In genomic region chr2:36556847-36557246, GRCh38 we compare ENCODE assay signal across 15 cellular contexts. TPM values are rescaled to one million over a fixed set of nuclear protein-coding genes. Genes with fewer than 3 reads are reported as not detected.
DNase-seq lines count a peak whose midpoint lies in the region; ATAC-seq and TF ChIP-seq lines count a peak whose summit lies in the region.
"Had no signal": no experiment of that assay in that cellular context is flagged by ENCODE, and none has a peak within 500 bp of the region (broad histone marks: within the 10 kb centered on the region; RNA-seq: fewer than 3 reads in every experiment).

No MANE protein-coding gene starts in this region.

- H3K4me3 ChIP-seq in AG10803 (ENCODE audit: low read length) (no peak overlapping the region), Panc1 (ENCODE audit: low read depth in 2 of 2, low read length in 2 of 2) (no peak overlapping the region), gastrocnemius medialis (no peak overlapping the region)
- H3K4me3 ChIP-seq: BLaER1 treated with 17β-estradiol and CSF1 and Interleukin-3, amounts not matched to agents 10 nM and 100 nM; right lobe of liver had no signal

- TF ChIP-seq POLR2A in gastrocnemius medialis (IDR thresholded peaks at IDR 0.05) = no peak

- POLR2A ChIA-PET in Panc1 (lab: Charles Lee) = interaction anchor here (0.7 kb wide), 1 partner anchor 41 kb away, joined by 3 read pairs; the partner anchor contains the start of gene FEZ2

- H3K36me3 ChIP-seq in Panc1 (ENCODE audit: control insufficient read depth, insufficient read depth, low read length) = peaks cover 22% of the 10 kb centered on the region; the same call in 1 of the 2 replicates
- H3K36me3 ChIP-seq in gastrocnemius medialis = peaks cover 0 to 23% of the 10 kb centered on the region in 2 donors

- in situ Hi-C loops in Panc1 (cut with HindIII; ENCODE audit: low pct_unique_long_range_greater_than_20kb, low sequenced_read_pairs) = no loop called here
- in situ Hi-C loops in gastrocnemius medialis (cut with MboI; ENCODE audit: low sequenced_read_pairs in 4 of 4) = no loop called here

- peaks cover 96% of the 10 kb centered on the region for H3K4me1 ChIP-seq in Panc1 (ENCODE audit: control insufficient read depth, insufficient read depth, low read length)
- H3K4me1 ChIP-seq in gastrocnemius medialis = peaks cover 8 to 9% of the 10 kb centered on the region in 2 donors
- H3K4me1 ChIP-seq: right lobe of liver had no signal

- DNase-seq in AG10803 (ENCODE audit: low read depth) (peak; percentile 86), Panc1 (ENCODE audit: low read depth, low spot score) (no peak), dermis blood vessel endothelial cell (peak; percentile 20), gastrocnemius medialis (no peak), DMS 273 treated with DMSO at 0.1 percent for 48 hours (lab: John Stamatoyannopoulos, UW) (no peak), HUDEP-2 (lab: John Stamatoyannopoulos, UW; ENCODE audit: unreplicated experiment in 76 of 76) (no peak)
- DNase-seq: activated T-cell treated with anti-CD3 and anti-CD28 coated beads, Interleukin-2, amount 50 U/mL, for 72 hours; left ventricle myocardium superior; nucleus accumbens; right lobe of liver; Right ventricle myocardium superior; T-helper 2 cell had no signal

- H3K27ac ChIP-seq in Panc1 (ENCODE audit: low read length) (peak overlapping the region; percentile 99), gastrocnemius medialis (peak overlapping the region in 3 of 4 donors; percentile 4 to 6 (median 4))
- H3K27ac ChIP-seq: right lobe of liver had no signal

- H3K9me3 ChIP-seq in Panc1 (ENCODE audit: control insufficient read depth, insufficient read depth, low read depth, low read length) = no peaks in the 10 kb centered on the region
- H3K9me3 ChIP-seq in gastrocnemius medialis = no peaks in the 10 kb centered on the region
- H3K9me3 ChIP-seq: BLaER1 treated with 17β-estradiol and CSF1 and Interleukin-3, amounts not matched to agents 10 nM and 100 nM; right lobe of liver had no signal

- intact Hi-C loops in Panc1 (cut with micrococcal nuclease; ENCODE audit: unreplicated experiment) = no loop called here
- intact Hi-C loops in gastrocnemius medialis (cut with DNase I; ENCODE audit: low total_unique reads) = no loop called here

- H3K27me3 ChIP-seq in Panc1 (ENCODE audit: control insufficient read depth, insufficient read depth, low read length) (no peaks in the 10 kb centered on the region), gastrocnemius medialis (no peaks in the 10 kb centered on the region)
- H3K27me3 ChIP-seq: BLaER1 treated with 17β-estradiol and CSF1 and Interleukin-3, amounts not matched to agents 10 nM and 100 nM; right lobe of liver had no signal

- BruUV-seq in Panc1 (replicated peaks; lab: Mats Ljungman, UMichigan) = no TSS peak

- ATAC-seq in Panc1 = no peak
- ATAC-seq in gastrocnemius medialis = no peak
- no peak for ATAC-seq in GM19035 (IDR thresholded peaks at IDR 0.05; ENCODE audit: unreplicated experiment)
- no peak for ATAC-seq in GM19328 (IDR thresholded peaks at IDR 0.05; ENCODE audit: unreplicated experiment)
- ATAC-seq: activated T-cell treated with anti-CD3 and anti-CD28 coated beads, Interleukin-2, amount 50 U/mL, for 72 hours; left ventricle myocardium superior; right lobe of liver had no signal

- CTCF ChIA-PET in Panc1 (lab: Charles Lee) = interaction anchor here (1.8 kb wide), 1 partner anchor 107 kb away, joined by 5 read pairs; no protein-coding TSS in a partner anchor

- TF ChIP-seq CTCF in AG10803 (conservative IDR thresholded peaks at IDR 0.05; ENCODE audit: low read length) = no peak
- no peak for TF ChIP-seq CTCF in Panc1 (IDR thresholded peaks at IDR 0.05)
- TF ChIP-seq CTCF in gastrocnemius medialis (IDR thresholded peaks at IDR 0.05 in 4 of 5, conservative IDR thresholded peaks at IDR 0.05 in 1 of 5) = no peak

RNA-seq across cellular contexts. Expression of gene FEZ2, which starts 41.1 kb away (rescaled TPM):
- total RNA-seq in Panc1 (2021; ENCODE audit: unreplicated experiment) (51.1 TPM), dermis blood vessel endothelial cell (103 and 115 TPM in 2 replicates), gastrocnemius medialis (100 to 1,000 TPM in 3 of 4 donors, 10 to 100 TPM in 1; 65.1 to 126 (median 110) TPM)
- polyA plus RNA-seq in Panc1 (2012; ENCODE audit: insufficient read length) = 37.1 TPM

Comparison
In these comparisons a context has a peak if more than half of its experiments do, and no peak if none do; other contexts are left out.
1. DNase-seq: peak in AG10803 (single experiment) and dermis blood vessel endothelial cell (single experiment); none in Panc1 (single experiment), gastrocnemius medialis (0 of 2), DMS 273 treated with DMSO at 0.1 percent for 48 hours (single experiment) and HUDEP-2 (0 of 76).